Comparison of ENCODE assay signal across 8 cellular contexts in genomic region chr16:89971495-89972243, GRCh38. TPM values are rescaled to one million over a fixed set of nuclear protein-coding genes. Genes with fewer than 3 reads are reported as not detected.
DNase-seq lines count a peak whose midpoint lies in the region; ATAC-seq and TF ChIP-seq lines count a peak whose summit lies in the region.

No MANE protein-coding gene starts in this region.

- H3K27ac Mint-ChIP-seq in activated B cell treated with CpG ODN at 0.5 μM for 24 hours, result peak overlapping the region; percentile 94

- TF ChIP-seq CTCF in A673 (conservative IDR thresholded peaks at IDR 0.05; ENCODE audit: low read depth, low read length) (no peak), activated B cell treated with CpG ODN at 0.5 μM for 24 hours (IDR thresholded peaks at IDR 0.05) (no peak), heart right ventricle (IDR thresholded peaks at IDR 0.05) (no peak)

- H3K4me3 Mint-ChIP-seq in activated B cell treated with CpG ODN at 0.5 μM for 24 hours, result peak overlapping the region; percentile 99

- peaks cover 41% of the 10 kb centered on the region for H3K4me1 Mint-ChIP-seq in activated B cell treated with CpG ODN at 0.5 μM for 24 hours

- no peak for DNase-seq in A673 (ENCODE audit: low spot score)
- DNase-seq in GM23248, result no peak
- no peak for DNase-seq in activated B cell treated with CpG ODN at 0.5 μM for 24 hours
- DNase-seq in heart right ventricle, result peak in 1 of 2 donors; percentile 33
- DNase-seq in activated CD4-positive, alpha-beta T cell treated with anti-CD3 and anti-CD28 coated beads, Interleukin-2, amount 50 U/mL, for 48 hours, result no peak

- CTCF ChIA-PET in A673 (lab: Charles Lee) (no interaction called here), activated B cell treated with CpG ODN at 0.5 μM for 24 hours (lab: Charles Lee) (no interaction called here)

- H3K27me3 ChIP-seq in A673 (replicated peaks; ENCODE audit: insufficient read depth, low read depth, low read length, poor library complexity), result no peaks in the 10 kb centered on the region
- H3K27me3 ChIP-seq in GM23248 (replicated peaks; ENCODE audit: insufficient read depth), result no peaks in the 10 kb centered on the region
- H3K27me3 ChIP-seq in heart right ventricle, result no peaks in the 10 kb centered on the region
- H3K27me3 ChIP-seq in skeletal muscle satellite cell (ENCODE audit: control insufficient read depth, insufficient read depth, low read length), result no peaks in the 10 kb centered on the region

- peaks cover 65% of the 10 kb centered on the region for H3K79me2 ChIP-seq in GM23248 (ENCODE audit: insufficient read depth)

- peak overlapping the region; percentile 87 for H3K4me2 ChIP-seq in GM23248 (ENCODE audit: unreplicated experiment)
- peak overlapping the region; percentile 94 for H3K4me2 ChIP-seq in skeletal muscle satellite cell (ENCODE audit: low read length)

- 57 to 58% methylated on average over 40 to 42 of the region's 42 CpGs for WGBS in GM23248 (ENCODE audit: low coverage in 1 of 2, low lambda C conversion rate in 2 of 2, missing lambda C conversion rate in 2 of 2), 2 experiments
- WGBS in heart right ventricle, 2 donors, result 34% methylated on average over 42 of the region's 42 CpGs

- intact Hi-C loops in A673 (cut with micrococcal nuclease; ENCODE audit: unreplicated experiment), result loop anchor here (2.0 kb wide), 1 partner anchor 47 kb away; no protein-coding TSS in a partner anchor
- intact Hi-C loops in activated B cell treated with CpG ODN at 0.5 μM for 24 hours (cut with micrococcal nuclease), result loop anchor here (1.0 to 5.0 kb wide), 4 partner anchors 23 to 97 kb away; partner anchors contain the start of gene DEF8
- intact Hi-C loops in heart right ventricle (cut with DNase I), result loop anchor here in 1 of 10 donors (5.0 kb wide), 1 partner anchor 51 kb away; no protein-coding TSS in a partner anchor

- H4K20me1 ChIP-seq in GM23248 (ENCODE audit: insufficient read depth), result no peaks in the 10 kb centered on the region

- H3K9ac ChIP-seq in GM23248, result peak overlapping the region; percentile 93
- H3K9ac ChIP-seq in skeletal muscle satellite cell (ENCODE audit: low read depth, low read length), result peak overlapping the region; percentile 98

- ATAC-seq in activated B cell treated with CpG ODN at 0.5 μM for 24 hours (ENCODE audit: low read depth) (peak; percentile 2), heart right ventricle (peak; percentile 12 to 63 (median 44)), GM18517 (IDR thresholded peaks at IDR 0.05; ENCODE audit: unreplicated experiment) (no peak), GM21381 (IDR thresholded peaks at IDR 0.05; ENCODE audit: unreplicated experiment) (no peak)

- H3K9me3 ChIP-seq in A673 (ENCODE audit: low read depth, low read length, poor library complexity, severe bottlenecking) (no peaks in the 10 kb centered on the region), GM23248 (ENCODE audit: low read depth) (no peaks in the 10 kb centered on the region), heart right ventricle (peaks cover 0 to 17% (median 0%) of the 10 kb centered on the region in 11 donors), skeletal muscle satellite cell (replicated peaks; ENCODE audit: low read length) (no peaks in the 10 kb centered on the region)

- BruUV-seq in A673 (replicated peaks; lab: Mats Ljungman, UMichigan), result TSS peak; percentile 68

- H3K36me3 Mint-ChIP-seq in activated B cell treated with CpG ODN at 0.5 μM for 24 hours (ENCODE audit: low read depth), result peaks cover 9% of the 10 kb centered on the region

- no peaks in the 10 kb centered on the region for H3K27me3 Mint-ChIP-seq in activated B cell treated with CpG ODN at 0.5 μM for 24 hours

- peak overlapping the region; percentile 96 for H3K27ac ChIP-seq in A673 (ENCODE audit: low read depth, low read length, poor library complexity, severe bottlenecking)
- peak overlapping the region; percentile 80 for H3K27ac ChIP-seq in GM23248
- H3K27ac ChIP-seq in heart right ventricle, result peak overlapping the region; percentile 91 to 99 (median 98)

- H3F3A ChIP-seq in GM23248 (ENCODE audit: insufficient read depth), result 0 out of 2 replicates have a peak, but pooled peaks cover 6% of the 10 kb centered on the region

- POLR2A ChIA-PET in A673 (lab: Charles Lee; ENCODE audit: low non-redundant PET), result no interaction called here
- POLR2A ChIA-PET in activated B cell treated with CpG ODN at 0.5 μM for 24 hours (lab: Charles Lee), result interaction anchor here (1.2 to 1.8 kb wide), 7 partner anchors 11 to 62 kb away, joined by 3 to 5 read pairs (median 4); partner anchors contain the start of gene DEF8

- H3K4me3 ChIP-seq in A673 (ENCODE audit: low read depth, low read length, poor library complexity, severe bottlenecking) (peak overlapping the region; percentile 100), GM23248 (peak overlapping the region; percentile 96), heart right ventricle (peak overlapping the region; percentile 69 to 99 (median 95)), skeletal muscle satellite cell (ENCODE audit: low read length) (peak overlapping the region; percentile 96)

- H3K4me1 ChIP-seq in A673 (ENCODE audit: insufficient read depth, low read length, poor library complexity, severe bottlenecking) (peaks cover 18% of the 10 kb centered on the region), GM23248 (ENCODE audit: insufficient read depth) (peaks cover 17% of the 10 kb centered on the region), heart right ventricle (peaks cover 3 to 45% (median 33%) of the 10 kb centered on the region in 9 donors), skeletal muscle satellite cell (ENCODE audit: control insufficient read depth, insufficient read depth, low read length) (peaks cover 22% of the 10 kb centered on the region)

- in situ Hi-C loops in GM23248 (cut with MboI), result no loop called here

- no peaks in the 10 kb centered on the region for H3K9me2 ChIP-seq in GM23248 (ENCODE audit: insufficient read depth)

- H2AFZ ChIP-seq in GM23248, result peak overlapping the region; percentile 96

- H3K36me3 ChIP-seq in A673 (ENCODE audit: insufficient read depth, low read length, poor library complexity, severe bottlenecking) (peaks cover 4% of the 10 kb centered on the region), GM23248 (ENCODE audit: low read depth) (no peaks in the 10 kb centered on the region), heart right ventricle (peaks cover 0 to 19% (median 0%) of the 10 kb centered on the region in 9 donors), skeletal muscle satellite cell (ENCODE audit: insufficient read depth, low read length) (peaks cover 13% of the 10 kb centered on the region)

- no peaks in the 10 kb centered on the region for H3K9me3 Mint-ChIP-seq in activated B cell treated with CpG ODN at 0.5 μM for 24 hours

RNA-seq across cellular contexts. Expression of gene DEF8, which starts 23.1 kb away (rescaled TPM):
- total RNA-seq in A673 (2021) (88.8 and 90.1 TPM in 2 replicates), activated B cell treated with CpG ODN at 0.5 μM for 24 hours (45.2 and 51.5 TPM in 2 replicates), heart right ventricle (10 to 100 TPM; 29.3 to 47.6 (median 34.9) TPM)
- total RNA-seq in GM23248 (2014; rRNA removed; shearing (Covaris generic)), result 65.8 and 106 TPM in 2 replicates
- polyA plus RNA-seq in GM23248 (2016; fragmentation: Nextera tagmentation; extraction: Ambion mirVana) (85.3 and 88.9 TPM in 2 replicates), heart right ventricle (10 to 100 TPM; 62.6 to 64.8 TPM)
- 80.8 and 89.7 TPM in 2 replicates for total RNA-seq in skeletal muscle satellite cell (2012; rRNA removed)

RNA-seq across cellular contexts. Expression of gene DBNDD1, which starts 47.6 kb away (rescaled TPM):
- total RNA-seq in A673 (2021) (24.6 and 31.9 TPM in 2 replicates), activated B cell treated with CpG ODN at 0.5 μM for 24 hours (0.32 and 0.47 TPM in 2 replicates), heart right ventricle (1 to 10 TPM; 3.0 to 6.8 (median 5.0) TPM)
- 2.0 and 3.1 TPM in 2 replicates for total RNA-seq in GM23248 (2014; rRNA removed; shearing (Covaris generic))
- polyA plus RNA-seq in GM23248 (2016; fragmentation: Nextera tagmentation; extraction: Ambion mirVana) (1.4 and 1.6 TPM in 2 replicates), heart right ventricle (1 to 10 TPM in 1 of 2 donors, under 1 TPM in 1; 0.72 to 2.2 TPM)
- under 0.01 TPM in 1 of 2 replicates, not detected in the other for total RNA-seq in skeletal muscle satellite cell (2012; rRNA removed)

RNA-seq across cellular contexts. Expression of gene TUBB3, which starts 48.5 kb away (rescaled TPM):
- 273 and 297 TPM in 2 replicates for total RNA-seq in A673 (2021)
- 215 and 225 TPM in 2 replicates for total RNA-seq in GM23248 (2014; rRNA removed; shearing (Covaris generic))
- 95.8 and 96.4 TPM in 2 replicates for polyA plus RNA-seq in GM23248 (2016; fragmentation: Nextera tagmentation; extraction: Ambion mirVana)
- 0.33 and 0.42 TPM in 2 replicates for total RNA-seq in activated B cell treated with CpG ODN at 0.5 μM for 24 hours
- 1 to 10 TPM in 5 of 10 donors, under 1 TPM in 5; 0.53 to 7.6 (median 0.96) TPM for total RNA-seq in heart right ventricle
- polyA plus RNA-seq in heart right ventricle, result 10 to 100 TPM in 1 of 2 donors, under 1 TPM in 1; 0.59 to 10.6 TPM
- 534 and 663 TPM in 2 replicates for total RNA-seq in skeletal muscle satellite cell (2012; rRNA removed)

RNA-seq across cellular contexts. Expression of gene MC1R, which starts 53.0 kb away (rescaled TPM):
- total RNA-seq in A673 (2021) (13.4 and 16.6 TPM in 2 replicates), activated B cell treated with CpG ODN at 0.5 μM for 24 hours (4.8 and 6.8 TPM in 2 replicates), heart right ventricle (1 to 10 TPM in 6 of 10 donors, under 1 TPM in 4; 0.64 to 2.0 (median 1.3) TPM)
- total RNA-seq in GM23248 (2014; rRNA removed; shearing (Covaris generic)), result 5.6 and 7.7 TPM in 2 replicates
- polyA plus RNA-seq in GM23248 (2016; fragmentation: Nextera tagmentation; extraction: Ambion mirVana) (3.8 and 4.0 TPM in 2 replicates), heart right ventricle (1 to 10 TPM; 1.6 to 4.5 TPM)
- 2.6 and 3.8 TPM in 2 replicates for total RNA-seq in skeletal muscle satellite cell (2012; rRNA removed)

Comparison
In these comparisons a context has a peak if more than half of its experiments do, and no peak if none do; other contexts are left out.
1. ATAC-seq: peak in activated B cell treated with CpG ODN at 0.5 μM for 24 hours (single experiment) and heart right ventricle (8 of 8); none in GM18517 (single experiment) and GM21381 (single experiment).
2. RNA of gene TUBB3, which starts 48.5 kb away (total RNA-seq): 273 to 297 TPM in A673 and 215 to 225 TPM in GM23248; 0.53 to 7.6 TPM in heart right ventricle and 0.33 to 0.42 TPM in activated B cell treated with CpG ODN at 0.5 μM for 24 hours; every median in the first group is over 10 times any median in the second.
3. Peak in every context shown above with its lines, with median percentiles within 50 percentile points of each other: H3K27ac ChIP-seq and H3K4me3 ChIP-seq.